16 cellular contexts compared by ENCODE assay signal in genomic region chr12:121592323-121592722, GRCh38. TPM values are rescaled to one million over a fixed set of nuclear protein-coding genes. Genes with fewer than 3 reads are reported as not detected.
DNase-seq lines count a peak whose midpoint lies in the region; ATAC-seq and TF ChIP-seq lines count a peak whose summit lies in the region.
"Had no signal": no experiment of that assay in that cellular context is flagged by ENCODE, and none has a peak within 500 bp of the region (broad histone marks: within the 10 kb centered on the region; RNA-seq: fewer than 3 reads in every experiment).

No MANE protein-coding gene starts in this region.

- intact Hi-C loops in CD8-positive, alpha-beta T cell (cut with DNase I, micrococcal nuclease) = loop anchor here in 1 of 2 experiments (5.0 kb wide), 1 partner anchor 40 kb away; no protein-coding TSS in a partner anchor

- peak overlapping the region; percentile 100 for H3K27ac Mint-ChIP-seq in CD8-positive, alpha-beta T cell
- H3K27ac Mint-ChIP-seq in central memory CD8-positive, alpha-beta T cell (ENCODE audit: low read depth) = peak overlapping the region; percentile 99
- H3K27ac Mint-ChIP-seq in nephron = peak overlapping the region; percentile 54 to 73 (median 62)

- no peak overlapping the region for H3K27ac ChIP-seq in CD8-positive, alpha-beta T cell (ENCODE audit: low read depth, low read length)
- H3K27ac ChIP-seq in HEK293 (ENCODE audit: extremely low read depth, low read depth, low read length) (no peak overlapping the region), osteoblast (ENCODE audit: low read depth, low read length) (no peak overlapping the region)

- H3K36me3 Mint-ChIP-seq in CD8-positive, alpha-beta T cell = peaks cover 6% of the 10 kb centered on the region
- peaks cover 20% of the 10 kb centered on the region for H3K36me3 Mint-ChIP-seq in central memory CD8-positive, alpha-beta T cell (ENCODE audit: insufficient read depth)
- H3K36me3 Mint-ChIP-seq in nephron (ENCODE audit: low read depth) = peaks cover 7% of the 10 kb centered on the region

- no peaks in the 10 kb centered on the region for H3K36me3 ChIP-seq in CD8-positive, alpha-beta T cell (ENCODE audit: insufficient read depth, low read length)
- peaks cover 0 to 4% of the 10 kb centered on the region in 2 experiments; a peak in 2 of 3 replicates for H3K36me3 ChIP-seq in HEK293 (ENCODE audit: control insufficient read depth in 2 of 2, insufficient read depth in 1 of 2, low read length in 2 of 2)
- no peaks in the 10 kb centered on the region for H3K36me3 ChIP-seq in osteoblast (ENCODE audit: insufficient read depth, low read length)
- H3K36me3 ChIP-seq: upper lobe of left lung had no signal

- H3K27me3 ChIP-seq in CD8-positive, alpha-beta T cell (ENCODE audit: insufficient read depth, low read length) = no peaks in the 10 kb centered on the region
- H3K27me3 ChIP-seq in osteoblast (ENCODE audit: insufficient read depth, low read length) = no peaks in the 10 kb centered on the region
- H3K27me3 ChIP-seq: upper lobe of left lung had no signal

- H3K9me3 ChIP-seq in CD8-positive, alpha-beta T cell (ENCODE audit: low read length) = no peaks in the 10 kb centered on the region
- no peaks in the 10 kb centered on the region for H3K9me3 ChIP-seq in HEK293 (ENCODE audit: control insufficient read depth, insufficient read depth, low read depth, low read length)
- no peaks in the 10 kb centered on the region for H3K9me3 ChIP-seq in osteoblast (ENCODE audit: low read depth, low read length)
- H3K9me3 ChIP-seq: upper lobe of left lung had no signal

- H3K4me3 Mint-ChIP-seq in CD8-positive, alpha-beta T cell = no peak overlapping the region
- peak overlapping the region; percentile 14 for H3K4me3 Mint-ChIP-seq in central memory CD8-positive, alpha-beta T cell
- H3K4me3 Mint-ChIP-seq in nephron = peak overlapping the region in 2 of 3 experiments; percentile 5 to 7

- no peak for DNase-seq in CD8-positive, alpha-beta T cell
- no peak for DNase-seq in central memory CD8-positive, alpha-beta T cell (ENCODE audit: low spot score in 2 of 2)
- DNase-seq in osteoblast (ENCODE audit: insufficient read length, low spot score, missing footprints) (no peak), NCI-H1694 (lab: John Stamatoyannopoulos, UW) (no peak), NCI-H524 (lab: John Stamatoyannopoulos, UW) (no peak), NAMALWA (ENCODE audit: low spot score) (no peak)
- DNase-seq: effector CD8-positive, alpha-beta T cell; HCEC 1CT; hippocampal formation; left cardiac atrium; NCI-H187 treated with DMSO at 0.1 percent for 48 hours; NCI-H510A treated with DMSO at 0.1 percent for 48 hours; SIG-M5; upper lobe of left lung had no signal

- H3K27me3 Mint-ChIP-seq in CD8-positive, alpha-beta T cell (ENCODE audit: low read depth) = no peaks in the 10 kb centered on the region
- H3K27me3 Mint-ChIP-seq in central memory CD8-positive, alpha-beta T cell = no peaks in the 10 kb centered on the region
- no peaks in the 10 kb centered on the region for H3K27me3 Mint-ChIP-seq in nephron (ENCODE audit: low read depth)

- H3K4me1 Mint-ChIP-seq in CD8-positive, alpha-beta T cell (ENCODE audit: low read depth) = peaks cover 30% of the 10 kb centered on the region
- H3K4me1 Mint-ChIP-seq in central memory CD8-positive, alpha-beta T cell = peaks cover 45% of the 10 kb centered on the region
- H3K4me1 Mint-ChIP-seq in nephron = peaks cover 17% of the 10 kb centered on the region

- no peaks in the 10 kb centered on the region for H3K9me3 Mint-ChIP-seq in CD8-positive, alpha-beta T cell
- no peaks in the 10 kb centered on the region for H3K9me3 Mint-ChIP-seq in central memory CD8-positive, alpha-beta T cell
- H3K9me3 Mint-ChIP-seq in nephron = no peaks in the 10 kb centered on the region

- peaks cover 30% of the 10 kb centered on the region for H3K4me1 ChIP-seq in CD8-positive, alpha-beta T cell (ENCODE audit: insufficient read depth, low read length)
- H3K4me1 ChIP-seq in HEK293 (ENCODE audit: control insufficient read depth, insufficient read depth, low read length) = no peaks in the 10 kb centered on the region; the same call in 1 of the 2 replicates
- peaks cover 10% of the 10 kb centered on the region for H3K4me1 ChIP-seq in osteoblast (ENCODE audit: insufficient read depth, low read length)

- POLR2A ChIA-PET in CD8-positive, alpha-beta T cell (lab: Charles Lee) = no interaction called here
- POLR2A ChIA-PET in HEK293 (lab: Yijun Ruan, JAX) = no interaction called here

- H2AFZ ChIP-seq in osteoblast (ENCODE audit: low read length) = no peak overlapping the region

- no peak for TF ChIP-seq CTCF in CD8-positive, alpha-beta T cell (IDR thresholded peaks at IDR 0.05)
- TF ChIP-seq CTCF in HEK293 (tag by site-specific recombination; IDR thresholded peaks at IDR 0.05) = no peak
- no peak for TF ChIP-seq CTCF in nephron (IDR thresholded peaks at IDR 0.05; ENCODE audit: unreplicated experiment in 3 of 3)
- TF ChIP-seq CTCF in osteoblast (IDR thresholded peaks at IDR 0.05; ENCODE audit: extremely low read depth, low read depth, low read length) = no peak

- no peaks in the 10 kb centered on the region for H4K20me1 ChIP-seq in osteoblast (ENCODE audit: insufficient read depth, low read length)

- no peak overlapping the region for H3K4me2 ChIP-seq in osteoblast (ENCODE audit: insufficient read depth, low read length)

- no peak for ATAC-seq in CD8-positive, alpha-beta T cell
- ATAC-seq in central memory CD8-positive, alpha-beta T cell (replicated peaks; ENCODE audit: extremely low read depth, poor library complexity, severe bottlenecking) = no peak
- ATAC-seq: left cardiac atrium had no signal

- CTCF ChIA-PET in CD8-positive, alpha-beta T cell (lab: Charles Lee) = interaction anchor here (1.3 to 2.2 kb wide), 2 partner anchors 33 to 39 kb away, joined by 8 to 9 read pairs; no protein-coding TSS in a partner anchor
- CTCF ChIA-PET in HEK293 (lab: Yijun Ruan, JAX) = no interaction called here

- no peak overlapping the region for H3K4me3 ChIP-seq in CD8-positive, alpha-beta T cell (ENCODE audit: low read depth, low read length)
- H3K4me3 ChIP-seq in HEK293 (ENCODE audit: low read depth, low read length) (no peak overlapping the region), osteoblast (ENCODE audit: insufficient read depth, low read length) (no peak overlapping the region)
- H3K4me3 ChIP-seq: upper lobe of left lung had no signal

- no peaks in the 10 kb centered on the region for H3K79me2 ChIP-seq in osteoblast (ENCODE audit: insufficient read depth, low read length)

TF ChIP-seq in HEK293, 187 proteins besides CTCF, POLR2A, EP300 and RAD21:
- TF ChIP-seq ZNF621 (tag by site-specific recombination; IDR thresholded peaks at IDR 0.05) (no peak), ZSCAN4 (tag by site-specific recombination; IDR thresholded peaks at IDR 0.05) (no peak), ZNF362 (tag by site-specific recombination; IDR thresholded peaks at IDR 0.05) (no peak), ZNF600 (tag by site-specific recombination; IDR thresholded peaks at IDR 0.05) (0 out of 2 replicates have a peak, but pooled peaks have one; percentile 50)

RNA-seq across cellular contexts. Expression of gene KDM2B, which starts 11.5 kb away (rescaled TPM):
- total RNA-seq in CD8-positive, alpha-beta T cell = 10 to 100 TPM; 80.8 to 87.3 TPM
- 29.8 and 32.6 TPM in 2 replicates for total RNA-seq in osteoblast

RNA-seq across cellular contexts. Expression of gene ORAI1, which starts 34.0 kb away (rescaled TPM):
- 10 to 100 TPM; 59.0 to 62.1 TPM for total RNA-seq in CD8-positive, alpha-beta T cell
- total RNA-seq in osteoblast = 7.2 and 7.7 TPM in 2 replicates
